ENCODE assay signal across 10 cellular contexts in genomic region chr6:21003780-21004541, GRCh38.
A peak's percentile ranks its signal among the peaks of the same experiment; 100 is the strongest.
DNase-seq lines count a peak whose midpoint lies in the region; ATAC-seq and TF ChIP-seq lines count a peak whose summit lies in the region.
"Had no signal": no experiment of that assay in that cellular context is flagged by ENCODE, and none has a peak within 500 bp of the region (broad histone marks: within the 10 kb centered on the region; RNA-seq: fewer than 3 reads in every experiment).

No MANE protein-coding gene starts in this region.

- TF ChIP-seq CTCF in RWPE2 (IDR thresholded peaks at IDR 0.05; ENCODE audit: poor library complexity, severe bottlenecking), result no peak
- TF ChIP-seq CTCF in testis (IDR thresholded peaks at IDR 0.05), result no peak

- TF ChIP-seq POLR2A in testis (IDR thresholded peaks at IDR 0.05), result no peak

- POLR2A ChIA-PET in naive thymus-derived CD8-positive, alpha-beta T cell (lab: Charles Lee), result no interaction called here
- POLR2A ChIA-PET in activated CD4-positive, alpha-beta T cell treated with anti-CD3 and anti-CD28 coated beads, Interleukin-2, amount 10 ng/mL, durations not matched to agents 7 days and 5 days (lab: Charles Lee), result no interaction called here

- peaks cover 0 to 12% (median 5%) of the 10 kb centered on the region in 9 donors for H3K9me3 Mint-ChIP-seq in naive thymus-derived CD8-positive, alpha-beta T cell
- H3K9me3 Mint-ChIP-seq in activated CD4-positive, alpha-beta T cell treated with anti-CD3 and anti-CD28 coated beads, Interleukin-2, amount 10 ng/mL, durations not matched to agents 7 days and 5 days, result peaks cover 3% of the 10 kb centered on the region

- peaks cover 34 to 79% (median 74%) of the 10 kb centered on the region in 3 donors for H3K36me3 Mint-ChIP-seq in naive thymus-derived CD8-positive, alpha-beta T cell
- H3K36me3 Mint-ChIP-seq in activated CD4-positive, alpha-beta T cell treated with anti-CD3 and anti-CD28 coated beads, Interleukin-2, amount 10 ng/mL, durations not matched to agents 7 days and 5 days (ENCODE audit: low read depth), result peaks cover 23% of the 10 kb centered on the region

- peaks cover 47% of the 10 kb centered on the region for H3K4me1 ChIP-seq in RWPE2 (ENCODE audit: insufficient read depth, poor library complexity, severe bottlenecking)
- H3K4me1 ChIP-seq in testis, result no peaks in the 10 kb centered on the region

- H3K27me3 ChIP-seq in RWPE2 (ENCODE audit: insufficient read depth, poor library complexity, severe bottlenecking) (no peaks in the 10 kb centered on the region), testis (no peaks in the 10 kb centered on the region)

- no peaks in the 10 kb centered on the region for H3K27me3 Mint-ChIP-seq in naive thymus-derived CD8-positive, alpha-beta T cell
- H3K27me3 Mint-ChIP-seq in activated CD4-positive, alpha-beta T cell treated with anti-CD3 and anti-CD28 coated beads, Interleukin-2, amount 10 ng/mL, durations not matched to agents 7 days and 5 days, result no peaks in the 10 kb centered on the region

- 82 to 85% methylated on average over 3 of the region's 3 CpGs for WGBS in testis, 2 donors

- H3K4me3 ChIP-seq in RWPE2 (ENCODE audit: severe bottlenecking), result no peak overlapping the region
- no peak overlapping the region for H3K4me3 ChIP-seq in testis

- DNase-seq in A172 (ENCODE audit: low spot score) (peak; percentile 20), RWPE2 (ENCODE audit: low spot score) (no peak), pulmonary artery endothelial cell (ENCODE audit: low read depth, low spot score) (peak; percentile 73), testis (no peak)
- DNase-seq in naive thymus-derived CD8-positive, alpha-beta T cell, result no peak
- DNase-seq in activated CD4-positive, alpha-beta T cell treated with anti-CD3 and anti-CD28 coated beads, Interleukin-2, amount 10 ng/mL, durations not matched to agents 7 days and 5 days, result no peak
- DNase-seq: right cardiac atrium had no signal

- H3K27ac Mint-ChIP-seq in naive thymus-derived CD8-positive, alpha-beta T cell, result no peak overlapping the region
- no peak overlapping the region for H3K27ac Mint-ChIP-seq in activated CD4-positive, alpha-beta T cell treated with anti-CD3 and anti-CD28 coated beads, Interleukin-2, amount 10 ng/mL, durations not matched to agents 7 days and 5 days

- H3K36me3 ChIP-seq in RWPE2 (ENCODE audit: low read depth) (no peaks in the 10 kb centered on the region), testis (ENCODE audit: low read depth, missing control alignments) (no peaks in the 10 kb centered on the region)

- intact Hi-C loops in testis (cut with DNase I; ENCODE audit: low total_unique reads), result no loop called here

- H3K9me3 ChIP-seq in RWPE2 (ENCODE audit: severe bottlenecking), result no peaks in the 10 kb centered on the region
- H3K9me3 ChIP-seq in testis, result no peaks in the 10 kb centered on the region

- ATAC-seq in GM19328 (IDR thresholded peaks at IDR 0.05; ENCODE audit: unreplicated experiment) (peak; percentile 74), HG03139 (IDR thresholded peaks at IDR 0.05; ENCODE audit: unreplicated experiment) (peak; percentile 47), RWPE2 (ENCODE audit: low read depth) (peak; percentile 76)
- ATAC-seq in naive thymus-derived CD8-positive, alpha-beta T cell, result no peak

- CTCF ChIA-PET in activated CD4-positive, alpha-beta T cell treated with anti-CD3 and anti-CD28 coated beads, Interleukin-2, amount 10 ng/mL, durations not matched to agents 7 days and 5 days (lab: Charles Lee), result no interaction called here

- H3K4me1 Mint-ChIP-seq in naive thymus-derived CD8-positive, alpha-beta T cell, result peaks cover 0 to 12% (median 1%) of the 10 kb centered on the region in 4 donors
- no peaks in the 10 kb centered on the region for H3K4me1 Mint-ChIP-seq in activated CD4-positive, alpha-beta T cell treated with anti-CD3 and anti-CD28 coated beads, Interleukin-2, amount 10 ng/mL, durations not matched to agents 7 days and 5 days

- no peak overlapping the region for H3K4me3 Mint-ChIP-seq in naive thymus-derived CD8-positive, alpha-beta T cell
- no peak overlapping the region for H3K4me3 Mint-ChIP-seq in activated CD4-positive, alpha-beta T cell treated with anti-CD3 and anti-CD28 coated beads, Interleukin-2, amount 10 ng/mL, durations not matched to agents 7 days and 5 days

- H3K27ac ChIP-seq in RWPE2 (ENCODE audit: poor library complexity, severe bottlenecking) (peak overlapping the region; percentile 95), testis (no peak overlapping the region)
- H3K27ac ChIP-seq: C4-2B had no signal

Comparison
In these comparisons a context has a peak if more than half of its experiments do, and no peak if none do; other contexts are left out.
1. DNase-seq: peak in A172 (single experiment) and pulmonary artery endothelial cell (single experiment); none in RWPE2 (single experiment), naive thymus-derived CD8-positive, alpha-beta T cell (0 of 10), activated CD4-positive, alpha-beta T cell treated with anti-CD3 and anti-CD28 coated beads, Interleukin-2, amount 10 ng/mL, durations not matched to agents 7 days and 5 days (single experiment) and testis (single experiment).
2. ATAC-seq: peak in GM19328 (single experiment), HG03139 (single experiment) and RWPE2 (single experiment); none in naive thymus-derived CD8-positive, alpha-beta T cell (0 of 2).